In genomic region chr2:135105513-135106316, GRCh38 we compare ENCODE assay signal across 17 cellular contexts. TPM values are rescaled to one million over a fixed set of nuclear protein-coding genes. Genes with fewer than 3 reads are reported as not detected.
DNase-seq lines count a peak whose midpoint lies in the region; ATAC-seq, FAIRE-seq and TF ChIP-seq lines count a peak whose summit lies in the region.
"Not testable (repeated sequence)": the region's sequence is repeated elsewhere in the genome, so short reads cannot be mapped to it uniquely, and the experiment has no call there.
"Had no signal": no experiment of that assay in that cellular context is flagged by ENCODE, and none has a peak within 500 bp of the region (broad histone marks: within the 10 kb centered on the region; RNA-seq: fewer than 3 reads in every experiment).

No MANE protein-coding gene starts in this region.

- not testable (repeated sequence) for BruUV-seq in K562 (replicated peaks; lab: Mats Ljungman, UMichigan)

- not testable (repeated sequence) for H3K27me3 Mint-ChIP-seq in stimulated activated naive B cell treated with anti-CD40 and anti-IgM and Interleukin-4, amounts not matched to agents 10 μg/mL and 1 μg/mL and 100 μg/mL, for 72 hours

- not testable (repeated sequence) for H3K27ac ChIP-seq in K562 (ENCODE audit: extremely low read depth, low read depth, low read length)

- DNase-seq in K562 (ENCODE audit: extremely low read depth in 1 of 4, low spot score in 3 of 4); stimulated activated naive B cell treated with anti-CD40 and anti-IgM and Interleukin-4, amounts not matched to agents 10 μg/mL and 1 μg/mL and 100 μg/mL, for 72 hours: not testable (repeated sequence)

- intact Hi-C loops in K562 (cut with micrococcal nuclease): not testable (repeated sequence)

- not testable (repeated sequence) for H4K20me1 ChIP-seq in K562 (replicated peaks; ENCODE audit: control insufficient read depth, insufficient read depth, low read length)

- H3K36me3 ChIP-seq in K562 (ENCODE audit: control insufficient read depth, insufficient read depth, low read length): peaks cover 12% of the 10 kb centered on the region; the same call in 2 of the 3 replicates

- TF ChIP-seq CTCF in K562 (IDR thresholded peaks at IDR 0.05 in 2 of 3, conservative IDR thresholded peaks at IDR 0.05 in 1 of 3; ENCODE audit: insufficient read depth in 2 of 3, low read depth in 1 of 3, low read length in 3 of 3): not testable (repeated sequence)

- H3K79me2 ChIP-seq in K562 (ENCODE audit: control insufficient read depth, insufficient read depth, low read length): not testable (repeated sequence)

- H3K27me3 ChIP-seq in K562 (ENCODE audit: control insufficient read depth in 2 of 2, insufficient read depth in 2 of 2, low read length in 2 of 2): not testable (repeated sequence)

- H3K4me1 ChIP-seq in K562 (replicated peaks in 1 of 2; ENCODE audit: control insufficient read depth in 2 of 2, insufficient read depth in 2 of 2, low read length in 2 of 2): not testable (repeated sequence)

- TF ChIP-seq EP300 in K562 (IDR thresholded peaks at IDR 0.05; ENCODE audit: low read length): not testable (repeated sequence)

- not testable (repeated sequence) for H3K4me3 Mint-ChIP-seq in stimulated activated naive B cell treated with anti-CD40 and anti-IgM and Interleukin-4, amounts not matched to agents 10 μg/mL and 1 μg/mL and 100 μg/mL, for 72 hours

- in situ Hi-C loops in K562 (cut with MboI): not testable (repeated sequence)

- TF ChIP-seq RAD21 in K562 (CRISPR knock-in tag; conservative IDR thresholded peaks at IDR 0.05 in 1 of 2, IDR thresholded peaks at IDR 0.05 in 1 of 2): not testable (repeated sequence)

- H3K4me3 ChIP-seq in K562: not testable (repeated sequence)

- POLR2A ChIA-PET in K562 (lab: Yijun Ruan, JAX): not testable (repeated sequence)

- not testable (repeated sequence) for H3K9me1 ChIP-seq in K562 (ENCODE audit: control insufficient read depth, insufficient read depth, low read length)

- TF ChIP-seq POLR2A in K562 (conservative IDR thresholded peaks at IDR 0.05): not testable (repeated sequence)

- H3K4me2 ChIP-seq in K562 (ENCODE audit: insufficient read depth, low read length): not testable (repeated sequence)

- peaks cover 3 to 11% of the 10 kb centered on the region in 2 donors for H3K4me1 Mint-ChIP-seq in stimulated activated naive B cell treated with anti-CD40 and anti-IgM and Interleukin-4, amounts not matched to agents 10 μg/mL and 1 μg/mL and 100 μg/mL, for 72 hours

- WGBS in K562 (ENCODE audit: insufficient coverage, low coverage, missing lambda C conversion rate): 93% methylated on average over 8 of the region's 56 CpGs

- ATAC-seq in K562; stimulated activated naive B cell treated with anti-CD40 and anti-IgM and Interleukin-4, amounts not matched to agents 10 μg/mL and 1 μg/mL and 100 μg/mL, for 72 hours (replicated peaks): not testable (repeated sequence)

- H3K27ac Mint-ChIP-seq in stimulated activated naive B cell treated with anti-CD40 and anti-IgM and Interleukin-4, amounts not matched to agents 10 μg/mL and 1 μg/mL and 100 μg/mL, for 72 hours: peak overlapping the region; percentile 20

- not testable (repeated sequence) for H3K9me3 ChIP-seq in K562 (replicated peaks; ENCODE audit: control insufficient read depth, insufficient read depth, low read depth, low read length)

- H3K9me3 Mint-ChIP-seq in stimulated activated naive B cell treated with anti-CD40 and anti-IgM and Interleukin-4, amounts not matched to agents 10 μg/mL and 1 μg/mL and 100 μg/mL, for 72 hours: not testable (repeated sequence)

- peaks cover 39 to 65% of the 10 kb centered on the region in 2 donors for H3K36me3 Mint-ChIP-seq in stimulated activated naive B cell treated with anti-CD40 and anti-IgM and Interleukin-4, amounts not matched to agents 10 μg/mL and 1 μg/mL and 100 μg/mL, for 72 hours

- H2AFZ ChIP-seq in K562 (ENCODE audit: low read depth, low read length): not testable (repeated sequence)

- H3K9ac ChIP-seq in K562 (ENCODE audit: insufficient read depth in 1 of 2, low read depth in 2 of 2, low read length in 2 of 2): not testable (repeated sequence)

- not testable (repeated sequence) for FAIRE-seq in K562 (lab: Jason Lieb, UNC)

- CTCF ChIA-PET in K562 (lab: Yijun Ruan, JAX; ENCODE audit: low intra/inter-chr PET ratio): not testable (repeated sequence)

TF ChIP-seq in K562, 482 proteins besides CTCF, POLR2A, EP300 and RAD21:
- TF ChIP-seq POLR2G (IDR thresholded peaks at IDR 0.05; ENCODE audit: low read depth, low read length) (peak; percentile 30; the same call in 1 of the 2 replicates), ZBTB33 (CRISPR knock-in tag; IDR thresholded peaks at IDR 0.05) (peak; percentile 58; the same call in 1 of the 2 replicates)

RNA-seq across cellular contexts. Expression of gene RAB3GAP1, which starts 53.6 kb away (rescaled TPM):
- 46.1 and 127 TPM in 2 replicates for total RNA-seq in K562 (2011; cell fraction: chromatin; rRNA removed; ENCODE audit: low replicate concordance)
- 17.7 and 24.5 TPM in 2 replicates for total RNA-seq in K562 (2011; cell fraction: nucleolus; rRNA removed)
- 49.3 and 67.2 TPM in 2 replicates for total RNA-seq in K562 (2011; cell fraction: nucleoplasm; rRNA removed)
- 23.6 and 28.1 TPM in 2 replicates for total RNA-seq in K562 (2014; rRNA removed)
- total RNA-seq in K562 (2014; rRNA removed; fragmentation: Illumina TruSeq; extraction: Trizol): 48.6 and 56.6 TPM in 2 replicates
- total RNA-seq in K562 (2015; rRNA removed; fragmentation: Illumina TruSeq; extraction: Trizol): 38.0 and 40.7 TPM in 2 replicates
- total RNA-seq in K562 (2021): 33.0 and 35.0 TPM in 2 replicates
- 19.1 and 25.0 TPM in 2 replicates for polyA plus RNA-seq in K562 (2011; rRNA removed)
- polyA plus RNA-seq in K562 (2011; cell fraction: cytosol; rRNA removed): 7.2 and 17.3 TPM in 2 replicates
- polyA plus RNA-seq in K562 (2011; cell fraction: nucleus; rRNA removed): 14.1 and 18.3 TPM in 2 replicates
- polyA plus RNA-seq in K562 (2012): 28.3 and 38.9 TPM in 2 replicates
- 32.9 and 38.0 TPM in 2 replicates for polyA plus RNA-seq in K562 (2014; fragmentation: Illumina TruSeq; extraction: Trizol)
- 10 to 100 TPM; 15.5 to 35.6 TPM for polyA plus RNA-seq in K562 (2014; fragmentation: Nextera tagmentation; extraction: Ambion mirVana)
- 24.4 and 27.3 TPM in 2 replicates for polyA plus RNA-seq in K562 (2014; rRNA removed)
- polyA minus RNA-seq in K562 (2011; rRNA and poly(A)+ RNA removed): 66.9 and 67.5 TPM in 2 replicates
- polyA minus RNA-seq in K562 (2011; cell fraction: cytosol; rRNA and poly(A)+ RNA removed): 23.8 and 28.3 TPM in 2 replicates
- polyA minus RNA-seq in K562 (2011; cell fraction: nucleus; rRNA and poly(A)+ RNA removed): 18.6 and 30.9 TPM in 2 replicates

RNA-seq across cellular contexts. Expression of gene MAP3K19, which starts 58.5 kb away (rescaled TPM):
- not detected in 2 replicates for total RNA-seq in K562 (2011; cell fraction: chromatin; rRNA removed; ENCODE audit: low replicate concordance)
- total RNA-seq in K562 (2011; cell fraction: nucleolus; rRNA removed): not detected in 2 replicates
- not detected in 2 replicates for total RNA-seq in K562 (2011; cell fraction: nucleoplasm; rRNA removed)
- total RNA-seq in K562 (2014; rRNA removed) (not detected in 2 replicates), K562 (2014; rRNA removed; fragmentation: Illumina TruSeq; extraction: Trizol) (not detected in 2 replicates), K562 (2015; rRNA removed; fragmentation: Illumina TruSeq; extraction: Trizol) (not detected in 2 replicates), K562 (2021) (not detected in 2 replicates)
- polyA plus RNA-seq in K562 (2011; rRNA removed) (not detected in 2 replicates), K562 (2014; fragmentation: Illumina TruSeq; extraction: Trizol) (not detected in 2 replicates), K562 (2014; fragmentation: Nextera tagmentation; extraction: Ambion mirVana) (not detected), K562 (2014; rRNA removed) (0.29 TPM in 1 of 2 replicates, not detected in the other)
- polyA plus RNA-seq in K562 (2011; cell fraction: cytosol; rRNA removed): not detected in 2 replicates
- polyA plus RNA-seq in K562 (2011; cell fraction: nucleus; rRNA removed): not detected in 2 replicates
- not detected in 2 replicates for polyA plus RNA-seq in K562 (2012)
- not detected in 2 replicates for polyA minus RNA-seq in K562 (2011; rRNA and poly(A)+ RNA removed)
- polyA minus RNA-seq in K562 (2011; cell fraction: cytosol; rRNA and poly(A)+ RNA removed): not detected in 2 replicates
- polyA minus RNA-seq in K562 (2011; cell fraction: nucleus; rRNA and poly(A)+ RNA removed): not detected in 2 replicates
- total RNA-seq: A172; A673; B cell; Caco-2; Calu3; CD4-positive, alpha-beta memory T cell; CD4-positive, alpha-beta T cell; CD4-positive, CD25-positive, alpha-beta regulatory T cell; CD8-positive, alpha-beta memory T cell; CD8-positive, alpha-beta T cell; Daoy had no signal
- polyA plus RNA-seq: A549; AG04450; BJ; CD14-positive monocyte; CD4-positive, alpha-beta memory T cell; CD4-positive, CD25-positive, alpha-beta regulatory T cell; CD8-positive, alpha-beta memory T cell had no signal
